ENCODE assay signal across 9 cellular contexts in the genomic region with DNA sequence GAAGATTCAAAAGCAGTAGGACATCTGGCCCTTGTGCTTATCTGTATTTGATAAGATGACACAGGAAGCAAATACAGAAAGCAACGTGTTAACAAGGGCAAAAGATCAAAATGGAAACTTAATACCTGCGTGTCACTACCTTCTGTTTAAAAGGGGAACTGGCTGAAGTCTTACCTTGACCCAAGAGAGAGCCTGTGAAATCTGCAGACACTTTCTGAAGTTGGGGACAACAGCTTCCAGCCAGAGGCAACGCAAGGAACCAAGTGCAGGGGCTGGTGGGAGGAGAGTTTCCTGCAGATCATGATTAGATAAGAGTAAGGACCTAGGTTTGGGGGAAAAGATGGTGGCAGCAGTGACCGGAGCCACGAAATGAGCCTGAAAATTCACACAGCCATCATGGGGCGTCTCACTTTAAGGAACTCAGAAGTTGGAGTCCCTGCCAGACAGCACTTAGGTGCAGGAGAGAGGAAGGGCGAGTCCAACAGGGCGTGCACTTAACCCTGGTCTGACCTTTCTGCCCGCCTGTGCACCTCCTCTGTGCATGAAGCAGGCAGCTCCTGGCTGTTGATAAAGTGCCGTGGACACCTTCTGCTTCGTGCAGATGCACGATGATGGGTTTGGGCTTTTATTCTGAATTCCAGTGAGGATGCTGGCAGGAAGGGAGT.
DNase-seq lines count a peak whose midpoint lies in the region; ATAC-seq and TF ChIP-seq lines count a peak whose summit lies in the region.
"Had no signal": no experiment of that assay in that cellular context is flagged by ENCODE, and none has a peak within 500 bp of the region (broad histone marks: within the 10 kb centered on the region; RNA-seq: fewer than 3 reads in every experiment).

No MANE protein-coding gene starts in this region.

- H3K27me3 ChIP-seq in esophagus (ENCODE audit: control insufficient read depth in 1 of 2, insufficient read depth in 2 of 2, low read length in 2 of 2), result no peaks in the 10 kb centered on the region
- no peaks in the 10 kb centered on the region for H3K27me3 ChIP-seq in osteoblast (ENCODE audit: insufficient read depth, low read length)

- peak overlapping the region; percentile 87 to 100 for H3K27ac ChIP-seq in esophagus (ENCODE audit: low read depth in 2 of 2, low read length in 1 of 2)
- H3K27ac ChIP-seq in osteoblast (ENCODE audit: low read depth, low read length), result no peak overlapping the region
- H3K27ac ChIP-seq in OCI-LY7 (ENCODE audit: low read depth, low read length, poor library complexity, severe bottlenecking), result no peak overlapping the region

- peak overlapping the region; percentile 95 for H3K27ac Mint-ChIP-seq in T-helper 2 cell treated with Interferon-gamma antibody and Interleukin-4, amounts not matched to agents 5 μg/mL and 100 μg/mL, for 36 hours

- DNase-seq in CMK (ENCODE audit: low read depth) (peak; percentile 72), osteoblast (ENCODE audit: insufficient read length, low spot score, missing footprints) (peak; percentile 31), OCI-LY7 (ENCODE audit: low spot score) (no peak), anterior cingulate cortex (lab: John Stamatoyannopoulos, UW) (no peak)
- DNase-seq in T-helper 2 cell treated with Interferon-gamma antibody and Interleukin-4, amounts not matched to agents 5 μg/mL and 100 μg/mL, for 36 hours (ENCODE audit: low spot score), result no peak
- DNase-seq: SIG-M5 had no signal

- intact Hi-C loops in OCI-LY7 (cut with micrococcal nuclease; ENCODE audit: unreplicated experiment), result no loop called here

- CTCF ChIA-PET in OCI-LY7 (lab: Charles Lee; ENCODE audit: unreplicated experiment), result no interaction called here

- no peaks in the 10 kb centered on the region for H3K9me2 ChIP-seq in OCI-LY7 (ENCODE audit: insufficient read depth, low read length)

- no peaks in the 10 kb centered on the region for H3K9me3 Mint-ChIP-seq in T-helper 2 cell treated with Interferon-gamma antibody and Interleukin-4, amounts not matched to agents 5 μg/mL and 100 μg/mL, for 36 hours

- TF ChIP-seq CTCF in osteoblast (IDR thresholded peaks at IDR 0.05; ENCODE audit: extremely low read depth, low read depth, low read length) (no peak), OCI-LY7 (conservative IDR thresholded peaks at IDR 0.05; ENCODE audit: low read length) (no peak)

- 30 to 33% methylated on average over 12 of the region's 12 CpGs for WGBS in esophagus, 2 donors

- ATAC-seq in HG03045 (IDR thresholded peaks at IDR 0.05; ENCODE audit: unreplicated experiment), result no peak
- no peak for ATAC-seq in HG03095 (IDR thresholded peaks at IDR 0.05; ENCODE audit: unreplicated experiment)

- H3K36me3 Mint-ChIP-seq in T-helper 2 cell treated with Interferon-gamma antibody and Interleukin-4, amounts not matched to agents 5 μg/mL and 100 μg/mL, for 36 hours (ENCODE audit: low read depth), result peaks cover 62% of the 10 kb centered on the region

- H3K4me2 ChIP-seq in osteoblast (ENCODE audit: insufficient read depth, low read length), result no peak overlapping the region
- H3K4me2 ChIP-seq in OCI-LY7 (ENCODE audit: low read length), result no peak overlapping the region

- H3K9me3 ChIP-seq in esophagus (ENCODE audit: control insufficient read depth in 2 of 2, insufficient read depth in 1 of 2, low read depth in 1 of 2, low read length in 1 of 2) (no peaks in the 10 kb centered on the region), osteoblast (ENCODE audit: low read depth, low read length) (no peaks in the 10 kb centered on the region), OCI-LY7 (ENCODE audit: low read length) (no peaks in the 10 kb centered on the region)

- no peaks in the 10 kb centered on the region for H4K20me1 ChIP-seq in osteoblast (ENCODE audit: insufficient read depth, low read length)
- H4K20me1 ChIP-seq in OCI-LY7 (ENCODE audit: insufficient read depth, low read length), result no peaks in the 10 kb centered on the region

- no peaks in the 10 kb centered on the region for H3K27me3 Mint-ChIP-seq in T-helper 2 cell treated with Interferon-gamma antibody and Interleukin-4, amounts not matched to agents 5 μg/mL and 100 μg/mL, for 36 hours (ENCODE audit: low read depth)

- H2AFZ ChIP-seq in osteoblast (ENCODE audit: low read length), result no peak overlapping the region
- no peak overlapping the region for H2AFZ ChIP-seq in OCI-LY7 (ENCODE audit: low read length)

- peak overlapping the region in 1 of 2 donors; percentile 0 for H3K4me3 ChIP-seq in esophagus (ENCODE audit: low read depth in 1 of 2, low read length in 2 of 2)
- no peak overlapping the region for H3K4me3 ChIP-seq in osteoblast (ENCODE audit: insufficient read depth, low read length)
- no peak overlapping the region for H3K4me3 ChIP-seq in OCI-LY7 (ENCODE audit: low read depth, low read length, poor library complexity, severe bottlenecking)

- peaks cover 0 to 20% of the 10 kb centered on the region in 2 donors for H3K4me1 ChIP-seq in esophagus (ENCODE audit: control insufficient read depth in 2 of 2, insufficient read depth in 2 of 2, low read length in 1 of 2)
- H3K4me1 ChIP-seq in osteoblast (ENCODE audit: insufficient read depth, low read length), result peaks cover 16% of the 10 kb centered on the region
- H3K4me1 ChIP-seq in OCI-LY7 (ENCODE audit: insufficient read depth, low read length, poor library complexity, severe bottlenecking), result peaks cover 5% of the 10 kb centered on the region

- no TSS peak for BruUV-seq in OCI-LY7 (replicated peaks; lab: Mats Ljungman, UMichigan)

- H3K4me1 Mint-ChIP-seq in T-helper 2 cell treated with Interferon-gamma antibody and Interleukin-4, amounts not matched to agents 5 μg/mL and 100 μg/mL, for 36 hours (ENCODE audit: low read depth), result peaks cover 89% of the 10 kb centered on the region

- H3K4me3 Mint-ChIP-seq in T-helper 2 cell treated with Interferon-gamma antibody and Interleukin-4, amounts not matched to agents 5 μg/mL and 100 μg/mL, for 36 hours, result peak overlapping the region; percentile 89

- POLR2A ChIA-PET in OCI-LY7 (lab: Charles Lee), result no interaction called here

- H3K36me3 ChIP-seq in esophagus (ENCODE audit: control insufficient read depth in 2 of 2, insufficient read depth in 2 of 2, low read length in 1 of 2) (peaks cover 3% of the 10 kb centered on the region in 2 donors), osteoblast (ENCODE audit: insufficient read depth, low read length) (no peaks in the 10 kb centered on the region), OCI-LY7 (ENCODE audit: insufficient read depth, low read length) (peaks cover 18% of the 10 kb centered on the region)

- H3K79me2 ChIP-seq in osteoblast (ENCODE audit: insufficient read depth, low read length), result no peaks in the 10 kb centered on the region
- H3K79me2 ChIP-seq in OCI-LY7 (ENCODE audit: insufficient read depth, low read depth, low read length), result no peaks in the 10 kb centered on the region

Comparison
In these comparisons a context has a peak if more than half of its experiments do, and no peak if none do; other contexts are left out.
1. DNase-seq: peak in CMK (single experiment) and osteoblast (single experiment); none in T-helper 2 cell treated with Interferon-gamma antibody and Interleukin-4, amounts not matched to agents 5 μg/mL and 100 μg/mL, for 36 hours (single experiment), OCI-LY7 (single experiment) and anterior cingulate cortex (0 of 58).
2. H3K27ac ChIP-seq: peak in esophagus (2 of 2); none in osteoblast (single experiment) and OCI-LY7 (single experiment).